In the genomic region with DNA sequence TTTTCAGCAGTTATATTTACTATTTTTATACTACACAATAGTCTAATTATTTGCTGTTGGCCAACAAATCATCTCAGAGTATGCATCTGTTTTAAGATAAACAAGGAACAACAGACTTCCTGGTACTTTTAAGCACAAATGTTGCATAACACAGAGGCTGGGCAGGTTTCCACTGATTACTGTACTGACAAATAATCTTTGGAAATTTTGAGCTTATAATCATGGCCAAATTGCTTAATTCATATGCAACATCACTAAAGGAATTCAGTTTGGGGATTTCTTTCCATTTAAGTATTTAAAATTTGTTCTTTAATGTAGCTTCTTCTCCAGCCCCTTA, we compare ENCODE assay signal across 18 cellular contexts.
A peak's percentile ranks its signal among the peaks of the same experiment; 100 is the strongest.
DNase-seq lines count a peak whose midpoint lies in the region; ATAC-seq and TF ChIP-seq lines count a peak whose summit lies in the region.
"Had no signal": no experiment of that assay in that cellular context is flagged by ENCODE, and none has a peak within 500 bp of the region (broad histone marks: within the 10 kb centered on the region; RNA-seq: fewer than 3 reads in every experiment).

No MANE protein-coding gene starts in this region.

- H3K27ac ChIP-seq in coronary artery, result no peak overlapping the region
- peak overlapping the region; percentile 13 for H3K27ac ChIP-seq in subcutaneous abdominal adipose tissue (ENCODE audit: low read depth, low read length)
- H3K27ac ChIP-seq: foreskin keratinocyte, KMS-11, SJSA1, tibial artery had no signal

- ATAC-seq in GM21515 (IDR thresholded peaks at IDR 0.05; ENCODE audit: unreplicated experiment), result no peak
- ATAC-seq in HG03159 (IDR thresholded peaks at IDR 0.05; ENCODE audit: unreplicated experiment), result no peak
- ATAC-seq in GM19455 (IDR thresholded peaks at IDR 0.05; ENCODE audit: unreplicated experiment), result no peak
- ATAC-seq: foreskin keratinocyte, WTC11 had no signal

- H3K9me3 ChIP-seq in subcutaneous abdominal adipose tissue (ENCODE audit: control insufficient read depth in 5 of 5, low read length in 5 of 5), result peaks cover 0 to 4% (median 0%) of the 10 kb centered on the region in 5 donors
- H3K9me3 ChIP-seq: tibial artery had no signal

- peaks cover 0 to 10% (median 0%) of the 10 kb centered on the region in 5 donors for H3K27me3 ChIP-seq in subcutaneous abdominal adipose tissue (ENCODE audit: control insufficient read depth in 5 of 5, insufficient read depth in 4 of 5, low read length in 5 of 5)
- H3K27me3 ChIP-seq: foreskin keratinocyte, SJSA1 had no signal

- no peaks in the 10 kb centered on the region for H3K36me3 ChIP-seq in subcutaneous abdominal adipose tissue (ENCODE audit: control insufficient read depth in 5 of 5, insufficient read depth in 5 of 5, low read length in 5 of 5)
- H3K36me3 ChIP-seq: SJSA1, tibial artery had no signal

- H3K9ac ChIP-seq in subcutaneous abdominal adipose tissue (ENCODE audit: low read length in 5 of 5), result peak overlapping the region in 1 of 5 donors; percentile 58
- H3K9ac ChIP-seq: KMS-11 had no signal

- peak; percentile 40 for DNase-seq in NCI-H774 (lab: John Stamatoyannopoulos, UW)
- DNase-seq in coronary artery (ENCODE audit: low spot score), result no peak
- peak; percentile 5 for DNase-seq in iris pigment epithelial cell (ENCODE audit: low read depth)
- DNase-seq: activated CD4-positive, alpha-beta memory T cell treated with anti-CD3 and anti-CD28 coated beads, Interleukin-2, amount 10 ng/mL, durations not matched to agents 7 days and 5 days; activated naive CD4-positive, alpha-beta T cell treated with anti-CD3 and anti-CD28 coated beads, Interleukin-2, amount 10 ng/mL, durations not matched to agents 7 days and 5 days; activated T-cell treated with anti-CD3 and anti-CD28 coated beads, Interleukin-2, amount 50 U/mL, for 1 hour; GOT3; NCI-H1092 treated with DMSO at 0.1 percent for 48 hours; NCI-H2107 had no signal

- peaks cover 0 to 17% (median 10%) of the 10 kb centered on the region in 5 donors for H3K4me1 ChIP-seq in subcutaneous abdominal adipose tissue (ENCODE audit: control insufficient read depth in 5 of 5, insufficient read depth in 5 of 5, low read length in 5 of 5)
- H3K4me1 ChIP-seq: foreskin keratinocyte, SJSA1, tibial artery had no signal

- TF ChIP-seq CTCF in coronary artery (IDR thresholded peaks at IDR 0.05), result no peak

- H3K4me3 ChIP-seq in coronary artery, result peak overlapping the region; percentile 42
- peak overlapping the region in 4 of 5 donors; percentile 29 to 63 (median 43) for H3K4me3 ChIP-seq in subcutaneous abdominal adipose tissue (ENCODE audit: low read depth in 1 of 5, low read length in 5 of 5)
- H3K4me3 ChIP-seq: SJSA1, tibial artery had no signal
